Comparison of ENCODE assay signal across 7 cellular contexts in the genomic region with DNA sequence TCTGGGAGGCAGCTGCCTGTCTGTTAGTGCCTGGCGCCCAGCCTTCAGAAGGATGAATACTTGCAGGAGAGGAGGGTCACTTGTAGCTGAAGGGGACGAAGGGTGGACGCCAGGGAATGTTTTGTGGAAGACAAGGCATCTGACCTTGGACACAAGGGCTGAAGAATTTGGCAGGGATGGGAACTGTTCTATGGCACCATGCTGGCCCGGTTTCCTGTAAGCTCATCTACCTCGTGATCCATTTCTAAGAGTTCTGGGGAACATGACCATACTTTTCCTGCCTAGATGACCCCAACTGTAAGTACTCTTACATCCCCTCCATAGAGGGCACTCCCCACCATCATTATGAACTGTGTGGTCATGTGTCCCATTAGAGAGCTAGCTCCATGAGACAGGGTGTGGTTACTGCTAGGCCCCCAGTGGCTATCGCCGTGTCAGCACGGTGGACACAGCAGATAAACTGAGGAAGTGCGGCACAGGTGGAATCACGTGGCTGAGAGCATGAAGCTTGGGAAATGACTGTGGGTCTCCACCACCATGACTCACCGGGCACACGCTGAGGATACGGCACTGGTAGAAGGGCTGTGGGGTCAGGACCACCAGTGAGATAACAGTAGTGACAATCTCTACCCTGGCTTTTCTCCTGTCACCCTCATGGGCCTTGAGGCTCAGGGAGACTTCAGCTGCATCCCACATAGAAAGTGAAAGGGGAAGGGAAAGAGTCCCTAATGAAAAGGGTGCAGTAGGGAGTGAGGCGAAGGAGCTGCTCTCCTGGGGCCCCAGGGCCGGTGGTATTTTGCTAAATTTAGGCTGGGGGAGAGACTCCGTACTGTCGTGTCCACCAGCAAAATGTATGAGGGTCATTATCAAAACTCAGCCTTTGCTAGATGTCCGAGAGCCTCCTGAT.
DNase-seq lines count a peak whose midpoint lies in the region; ATAC-seq and TF ChIP-seq lines count a peak whose summit lies in the region.

No MANE protein-coding gene starts in this region.

- ATAC-seq in GM19023 (IDR thresholded peaks at IDR 0.05; ENCODE audit: unreplicated experiment) (peak; percentile 36), HG02884 (IDR thresholded peaks at IDR 0.05; ENCODE audit: unreplicated experiment) (peak; percentile 31)

- intact Hi-C loops in adrenal gland (cut with DNase I), result no loop called here

- peaks cover 21 to 29% of the 10 kb centered on the region in 2 donors for H3K4me1 ChIP-seq in adrenal gland (replicated peaks in 1 of 2)

- no peak for TF ChIP-seq CTCF in adrenal gland (IDR thresholded peaks at IDR 0.05)

- peak in 3 of 7 donors; percentile 28 to 48 (median 32) for DNase-seq in adrenal gland
- no peak for DNase-seq in hepatic stellate cell (ENCODE audit: low spot score)
- DNase-seq in NCI-H2196 treated with DMSO at 0.1 percent for 48 hours (lab: John Stamatoyannopoulos, UW; ENCODE audit: unreplicated experiment), result no peak
- DNase-seq in NCI-H2171 (lab: John Stamatoyannopoulos, UW), result no peak

- H3K9me3 ChIP-seq in adrenal gland (replicated peaks in 1 of 3), result peaks cover 0 to 4% (median 0%) of the 10 kb centered on the region in 3 donors

- peak overlapping the region in 3 of 5 donors; percentile 34 to 84 (median 70) for H3K27ac ChIP-seq in adrenal gland
- H3K27ac ChIP-seq in skin epidermis, result peak overlapping the region in 14 of 21 experiments; percentile 13 to 80 (median 52)

- H3K36me3 ChIP-seq in adrenal gland (replicated peaks in 1 of 2), result peaks cover 0 to 14% of the 10 kb centered on the region in 2 donors

- no peaks in the 10 kb centered on the region for H3K27me3 ChIP-seq in adrenal gland

- TF ChIP-seq POLR2A in adrenal gland (IDR thresholded peaks at IDR 0.05), result no peak

- H3K4me3 ChIP-seq in adrenal gland (peak overlapping the region in 1 of 4 donors; percentile 7), skin epidermis (peak overlapping the region in 1 of 7 experiments; percentile 3)

- 72 to 86% (median 74%) methylated on average over 13 to 18 of the region's 18 CpGs for WGBS in adrenal gland, 4 donors
